Comparison of ENCODE assay signal across 31 cellular contexts in genomic region chrX:2640436-2641150, GRCh38.
"Had no signal": no experiment of that assay in that cellular context is flagged by ENCODE, and none has a peak within 500 bp of the region (broad histone marks: within the 10 kb centered on the region; RNA-seq: fewer than 3 reads in every experiment).

No MANE protein-coding gene starts in this region.

- H3K4me3 Mint-ChIP-seq: activated CD4-positive, alpha-beta memory T cell treated with anti-CD3 and anti-CD28 coated beads, Interleukin-2, amount 10 ng/mL, durations not matched to agents 7 days and 5 days; activated CD4-positive, alpha-beta T cell treated with anti-CD3 and anti-CD28 coated beads for 36 hours; activated naive CD4-positive, alpha-beta T cell treated with anti-CD3 and anti-CD28 coated beads, Interleukin-2, amount 50 U/mL, for 24 hours; activated T-helper 1 cell treated with anti-CD3 and anti-CD28 coated beads, Interleukin-12 subunit alpha, Interleukin-12 subunit beta, Interleukin-2, Interleukin-4 antibody, amounts not matched to agents 30 ng/mL and 10 ng/mL and 1 ng/mL, durations not matched to agents 14 hours and 24 hours and 36 hours had no signal

- H3K27me3 Mint-ChIP-seq: activated CD4-positive, alpha-beta memory T cell treated with anti-CD3 and anti-CD28 coated beads, Interleukin-2, amount 10 ng/mL, durations not matched to agents 7 days and 5 days; activated CD4-positive, alpha-beta T cell treated with anti-CD3 and anti-CD28 coated beads for 36 hours; activated naive CD4-positive, alpha-beta T cell treated with anti-CD3 and anti-CD28 coated beads, Interleukin-2, amount 50 U/mL, for 24 hours had no signal

- H3K4me1 Mint-ChIP-seq: activated CD4-positive, alpha-beta memory T cell treated with anti-CD3 and anti-CD28 coated beads, Interleukin-2, amount 10 ng/mL, durations not matched to agents 7 days and 5 days; activated naive CD4-positive, alpha-beta T cell treated with anti-CD3 and anti-CD28 coated beads, Interleukin-2, amount 50 U/mL, for 24 hours had no signal

- H3K9me3 Mint-ChIP-seq: activated CD4-positive, alpha-beta memory T cell treated with anti-CD3 and anti-CD28 coated beads, Interleukin-2, amount 10 ng/mL, durations not matched to agents 7 days and 5 days; activated naive CD4-positive, alpha-beta T cell treated with anti-CD3 and anti-CD28 coated beads, Interleukin-2, amount 50 U/mL, for 24 hours; activated T-helper 1 cell treated with anti-CD3 and anti-CD28 coated beads, Interleukin-12 subunit alpha, Interleukin-12 subunit beta, Interleukin-2, Interleukin-4 antibody, amounts not matched to agents 30 ng/mL and 10 ng/mL and 1 ng/mL, durations not matched to agents 14 hours and 24 hours and 36 hours had no signal

- H3K4me3 ChIP-seq: ascending aorta, SJCRH30 had no signal

- DNase-seq: activated CD4-positive, alpha-beta memory T cell treated with anti-CD3 and anti-CD28 coated beads, Interleukin-2, amount 10 ng/mL, durations not matched to agents 7 days and 5 days; activated CD4-positive, alpha-beta T cell treated with anti-CD3 and anti-CD28 coated beads for 36 hours; activated CD4-positive, alpha-beta T cell treated with anti-CD3 and anti-CD28 coated beads, Interleukin-2, amount 50 U/mL, for 1 hour; activated CD8-positive, alpha-beta memory T cell treated with anti-CD3 and anti-CD28 coated beads, Interleukin-2, amount 50 U/mL, for 48 hours; activated effector memory CD4-positive, alpha-beta T cell treated with Interleukin-2 at 50 U/mL for 16 hours; activated naive CD4-positive, alpha-beta T cell; activated T-cell treated with anti-CD3 and anti-CD28 coated beads, Interleukin-2, amount 50 U/mL, for 1 hour; amniotic stem cell; central memory CD4-positive, alpha-beta T cell; IMR-90; Kasumi-1; KBM-7; NCI-H1048; NCI-H146; NCI-H2029; NCI-H345; NCI-H510A; NCI-H526 treated with DMSO at 0.1 percent for 48 hours; NCI-H82; NK-92 treated with Interleukin-12 subunit alpha and Interleukin-12 subunit beta, amount 100 ng/mL, for 24 hours; OCI-M1; RPMI8226; SJCRH30; SK-N-SH; T-helper 1 cell; WERI-Rb-1 had no signal

- ATAC-seq: activated CD4-positive, alpha-beta T cell treated with anti-CD3 and anti-CD28 coated beads for 36 hours; Panc1; Right ventricle myocardium inferior had no signal

- H3K27ac Mint-ChIP-seq: activated CD4-positive, alpha-beta memory T cell treated with anti-CD3 and anti-CD28 coated beads, Interleukin-2, amount 10 ng/mL, durations not matched to agents 7 days and 5 days; activated CD4-positive, alpha-beta T cell treated with anti-CD3 and anti-CD28 coated beads for 36 hours; activated naive CD4-positive, alpha-beta T cell treated with anti-CD3 and anti-CD28 coated beads, Interleukin-2, amount 50 U/mL, for 24 hours; activated T-helper 1 cell treated with anti-CD3 and anti-CD28 coated beads, Interleukin-12 subunit alpha, Interleukin-12 subunit beta, Interleukin-2, Interleukin-4 antibody, amounts not matched to agents 30 ng/mL and 10 ng/mL and 1 ng/mL, durations not matched to agents 14 hours and 24 hours and 36 hours had no signal
